8 cellular contexts compared by ENCODE assay signal in genomic region chr5:173283318-173284288, GRCh38. TPM values are rescaled to one million over a fixed set of nuclear protein-coding genes. Genes with fewer than 3 reads are reported as not detected.
DNase-seq lines count a peak whose midpoint lies in the region; ATAC-seq and TF ChIP-seq lines count a peak whose summit lies in the region.

No MANE protein-coding gene starts in this region.

- DNase-seq in ELF-1 (ENCODE audit: low read depth, low spot score) (peak; percentile 90), GOT3 (lab: John Stamatoyannopoulos, UW) (peak; percentile 52), Karpas-422 (peak; percentile 82), SKM-1 treated with dmso at 0.1 percent for 144 hours (lab: John Stamatoyannopoulos, UW; ENCODE audit: unreplicated experiment) (peak; percentile 49), heart right ventricle (peak; percentile 73 to 84), sciatic nerve (ENCODE audit: low spot score) (peak; percentile 71), 8988T (no peak)
- DNase-seq in activated naive CD8-positive, alpha-beta T cell treated with anti-CD3 and anti-CD28 coated beads, Interleukin-2, amount 10 ng/mL, durations not matched to agents 7 days and 5 days: peak; percentile 86

- H3K36me3 ChIP-seq in Karpas-422 (ENCODE audit: insufficient read depth, low read length) (no peaks in the 10 kb centered on the region), heart right ventricle (no peaks in the 10 kb centered on the region)

- peaks cover 63% of the 10 kb centered on the region for H3K27me3 Mint-ChIP-seq in activated naive CD8-positive, alpha-beta T cell treated with anti-CD3 and anti-CD28 coated beads, Interleukin-2, amount 10 ng/mL, durations not matched to agents 7 days and 5 days

- H3K4me1 ChIP-seq in Karpas-422 (ENCODE audit: low read length) (no peaks in the 10 kb centered on the region), heart right ventricle (peaks cover 0 to 34% (median 7%) of the 10 kb centered on the region in 9 donors)

- no peaks in the 10 kb centered on the region for H3K27me3 ChIP-seq in Karpas-422 (ENCODE audit: low read length)
- peaks cover 0 to 73% (median 30%) of the 10 kb centered on the region in 7 donors for H3K27me3 ChIP-seq in heart right ventricle

- WGBS in heart right ventricle, 2 donors: 3 to 4% methylated on average over 45 of the region's 45 CpGs

- no peak overlapping the region for H2AFZ ChIP-seq in Karpas-422 (ENCODE audit: low read length)

- no peak overlapping the region for H3K4me2 ChIP-seq in Karpas-422 (ENCODE audit: low read depth, low read length, poor library complexity, severe bottlenecking)

- no peaks in the 10 kb centered on the region for H3K9me3 ChIP-seq in Karpas-422 (ENCODE audit: low read length)
- H3K9me3 ChIP-seq in heart right ventricle: no peaks in the 10 kb centered on the region

- H3K79me2 ChIP-seq in Karpas-422 (ENCODE audit: low read length): no peaks in the 10 kb centered on the region

- TF ChIP-seq CTCF in heart right ventricle (IDR thresholded peaks at IDR 0.05): peak; percentile 64 to 85 (median 76)

- no peak overlapping the region for H3K27ac ChIP-seq in Karpas-422 (ENCODE audit: low read length)
- H3K27ac ChIP-seq in heart right ventricle: peak overlapping the region in 7 of 10 donors; percentile 21 to 77 (median 42)

- no peak overlapping the region for H3K27ac Mint-ChIP-seq in activated naive CD8-positive, alpha-beta T cell treated with anti-CD3 and anti-CD28 coated beads, Interleukin-2, amount 10 ng/mL, durations not matched to agents 7 days and 5 days

- no peaks in the 10 kb centered on the region for H3K9me2 ChIP-seq in Karpas-422 (replicated peaks; ENCODE audit: insufficient read depth, low read length)

- H3K4me3 Mint-ChIP-seq in activated naive CD8-positive, alpha-beta T cell treated with anti-CD3 and anti-CD28 coated beads, Interleukin-2, amount 10 ng/mL, durations not matched to agents 7 days and 5 days: no peak overlapping the region

- POLR2A ChIA-PET in activated naive CD8-positive, alpha-beta T cell treated with anti-CD3 and anti-CD28 coated beads, Interleukin-2, amount 10 ng/mL, durations not matched to agents 7 days and 5 days (lab: Charles Lee): no interaction called here

- no peak overlapping the region for H3K4me3 ChIP-seq in Karpas-422 (ENCODE audit: low read length)
- H3K4me3 ChIP-seq in heart right ventricle: peak overlapping the region in 8 of 10 donors; percentile 9 to 45 (median 34)

- intact Hi-C loops in heart right ventricle (cut with DNase I) (loop anchor here (2.0 to 10.0 kb wide), 19 partner anchors 51 to 579 kb away; partner anchors contain the start of gene ATP6V0E1 (in 5 of the 10)), sciatic nerve (cut with DNase I) (no loop called here)

- H3K4me1 Mint-ChIP-seq in activated naive CD8-positive, alpha-beta T cell treated with anti-CD3 and anti-CD28 coated beads, Interleukin-2, amount 10 ng/mL, durations not matched to agents 7 days and 5 days: peaks cover 15% of the 10 kb centered on the region

- no peak overlapping the region for H3K9ac ChIP-seq in Karpas-422 (ENCODE audit: low read length)

- ATAC-seq in activated naive CD8-positive, alpha-beta T cell treated with anti-CD3 and anti-CD28 coated beads, Interleukin-2, amount 10 ng/mL, durations not matched to agents 7 days and 5 days (ENCODE audit: low read depth): peak; percentile 98
- ATAC-seq in heart right ventricle (peak; percentile 85 to 91 (median 88)), sciatic nerve (peak; percentile 82)

- no peaks in the 10 kb centered on the region for H4K20me1 ChIP-seq in Karpas-422 (ENCODE audit: insufficient read depth, low read depth, low read length)

- peaks cover 8% of the 10 kb centered on the region for H3K9me3 Mint-ChIP-seq in activated naive CD8-positive, alpha-beta T cell treated with anti-CD3 and anti-CD28 coated beads, Interleukin-2, amount 10 ng/mL, durations not matched to agents 7 days and 5 days

- H3K36me3 Mint-ChIP-seq in activated naive CD8-positive, alpha-beta T cell treated with anti-CD3 and anti-CD28 coated beads, Interleukin-2, amount 10 ng/mL, durations not matched to agents 7 days and 5 days: peaks cover 2% of the 10 kb centered on the region

RNA-seq across cellular contexts. Expression of gene STC2, which starts 44.6 kb away (rescaled TPM):
- not detected in 2 replicates for total RNA-seq in Karpas-422 (2014; rRNA removed; shearing (Covaris generic); ENCODE audit: low replicate concordance)
- total RNA-seq in activated naive CD8-positive, alpha-beta T cell treated with anti-CD3 and anti-CD28 coated beads, Interleukin-2, amount 10 ng/mL, durations not matched to agents 7 days and 5 days: 10 to 100 TPM; 10.9 to 14.7 TPM
- total RNA-seq in heart right ventricle: 10 to 100 TPM in 3 of 10 donors, 1 to 10 TPM in 7; 3.7 to 26.9 (median 6.8) TPM
- polyA plus RNA-seq in heart right ventricle: 1 to 10 TPM; 4.0 to 4.6 TPM
- total RNA-seq in sciatic nerve: 3.6 TPM

RNA-seq across cellular contexts. Expression of gene NKX2-5, which starts 48.6 kb away (rescaled TPM):
- not detected in 2 replicates for total RNA-seq in Karpas-422 (2014; rRNA removed; shearing (Covaris generic); ENCODE audit: low replicate concordance)
- not detected for total RNA-seq in activated naive CD8-positive, alpha-beta T cell treated with anti-CD3 and anti-CD28 coated beads, Interleukin-2, amount 10 ng/mL, durations not matched to agents 7 days and 5 days
- total RNA-seq in heart right ventricle (100 to 1,000 TPM; 137 to 295 (median 192) TPM), sciatic nerve (not detected)
- polyA plus RNA-seq in heart right ventricle: 100 to 1,000 TPM in 1 of 2 donors, 10 to 100 TPM in 1; 69.1 to 274 TPM

Comparison
In these comparisons a context has a peak if more than half of its experiments do, and no peak if none do; other contexts are left out.
1. RNA of gene NKX2-5, which starts 48.6 kb away (total RNA-seq): 137 to 295 TPM in heart right ventricle; not detected in activated naive CD8-positive, alpha-beta T cell treated with anti-CD3 and anti-CD28 coated beads, Interleukin-2, amount 10 ng/mL, durations not matched to agents 7 days and 5 days, not detected in Karpas-422 and not detected in sciatic nerve (single experiment); every median in the first group is over 100 times any median in the second.
2. Peak in every context shown above with its lines, with median percentiles within 50 percentile points of each other: ATAC-seq.